Comparison of ENCODE assay signal across 14 cellular contexts in the genomic region with DNA sequence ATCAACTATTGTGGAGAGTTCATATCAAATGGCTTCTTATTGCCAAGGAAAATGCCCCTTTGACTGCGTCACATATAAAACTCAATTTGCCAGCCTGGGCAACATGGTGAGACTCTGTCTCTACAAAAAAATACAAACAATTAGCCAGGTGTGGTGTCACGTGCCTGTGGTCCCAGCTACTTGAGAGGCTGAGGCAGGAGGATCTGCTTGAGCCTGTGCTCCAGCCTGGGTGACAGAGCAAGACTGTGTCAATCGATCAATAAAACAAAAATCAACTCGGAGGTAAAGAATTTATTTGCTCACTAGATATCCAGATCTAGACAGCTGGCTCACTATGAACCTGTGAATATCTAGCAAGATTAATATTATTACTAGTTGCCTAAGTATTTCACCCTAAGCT. TPM values are rescaled to one million over a fixed set of nuclear protein-coding genes. Genes with fewer than 3 reads are reported as not detected.
A peak's percentile ranks its signal among the peaks of the same experiment; 100 is the strongest.
DNase-seq lines count a peak whose midpoint lies in the region; ATAC-seq and TF ChIP-seq lines count a peak whose summit lies in the region.
"Had no signal": no experiment of that assay in that cellular context is flagged by ENCODE, and none has a peak within 500 bp of the region (broad histone marks: within the 10 kb centered on the region; RNA-seq: fewer than 3 reads in every experiment).

No MANE protein-coding gene starts in this region.

- peaks cover 29% of the 10 kb centered on the region for H3K4me1 Mint-ChIP-seq in central memory CD8-positive, alpha-beta T cell
- peaks cover 23% of the 10 kb centered on the region for H3K4me1 Mint-ChIP-seq in neural crest cell

- H3K27ac Mint-ChIP-seq in central memory CD8-positive, alpha-beta T cell (ENCODE audit: low read depth), result no peak overlapping the region
- no peak overlapping the region for H3K27ac Mint-ChIP-seq in neural crest cell (ENCODE audit: unreplicated experiment)

- no TSS peak for BruUV-seq in OCI-LY7 (replicated peaks; lab: Mats Ljungman, UMichigan)

- no peak for TF ChIP-seq EP300 in SK-N-SH (IDR thresholded peaks at IDR 0.05; ENCODE audit: borderline replicate concordance in 1 of 2, low read depth in 1 of 2, low read length in 1 of 2)
- TF ChIP-seq EP300 in upper lobe of left lung (IDR thresholded peaks at IDR 0.05), result no peak

- H3K4me3 ChIP-seq in SK-N-SH (ENCODE audit: low read depth in 2 of 2, low read length in 1 of 2) (0 out of 4 replicates have a peak overlapping the region, but pooled peaks of 1 of the 2 experiments have one; percentile 96), OCI-LY7 (ENCODE audit: low read depth, low read length, poor library complexity, severe bottlenecking) (peak overlapping the region; percentile 77), body of pancreas (no peak overlapping the region), upper lobe of left lung (peak overlapping the region in 1 of 4 donors; percentile 90)

- TF ChIP-seq RAD21 in SK-N-SH (IDR thresholded peaks at IDR 0.05; ENCODE audit: low read length), result no peak

- no peak overlapping the region for H3K27ac ChIP-seq in SK-N-SH (ENCODE audit: low read depth in 2 of 2, low read length in 1 of 2)
- H3K27ac ChIP-seq in OCI-LY7 (ENCODE audit: low read depth, low read length, poor library complexity, severe bottlenecking), result no peak overlapping the region
- H3K27ac ChIP-seq in body of pancreas, result no peak overlapping the region
- no peak overlapping the region for H3K27ac ChIP-seq in upper lobe of left lung

- TF ChIP-seq POLR2A in body of pancreas (IDR thresholded peaks at IDR 0.05) (no peak), upper lobe of left lung (IDR thresholded peaks at IDR 0.05) (no peak)

- POLR2A ChIA-PET in SK-N-SH (lab: Yijun Ruan, JAX), result no interaction called here
- POLR2A ChIA-PET in OCI-LY7 (lab: Charles Lee), result interaction anchor here (0.6 to 0.7 kb wide), 2 partner anchors 15 to 33 kb away, joined by 3 to 5 read pairs; no protein-coding TSS in a partner anchor

- no peak overlapping the region for H2AFZ ChIP-seq in SK-N-SH (ENCODE audit: low read depth)
- no peak overlapping the region for H2AFZ ChIP-seq in OCI-LY7 (ENCODE audit: low read length)

- ATAC-seq in SK-N-SH treated with all-trans-retinoic acid at 6 μM for 48 hours (no peak), body of pancreas (no peak), upper lobe of left lung (ENCODE audit: low FRiP score in 2 of 2) (no peak), HG03025 (IDR thresholded peaks at IDR 0.05; ENCODE audit: low FRiP score, unreplicated experiment) (no peak)
- ATAC-seq in central memory CD8-positive, alpha-beta T cell (replicated peaks; ENCODE audit: extremely low read depth, poor library complexity, severe bottlenecking), result no peak
- ATAC-seq: activated CD4-positive, CD25-positive, alpha-beta regulatory T cell treated with anti-CD3 and anti-CD28 coated beads, Interleukin-2, amount 50 U/mL, for 24 hours had no signal

- H3K9me3 ChIP-seq in SK-N-SH (no peaks in the 10 kb centered on the region; the same call in 1 of the 2 replicates), OCI-LY7 (ENCODE audit: low read length) (no peaks in the 10 kb centered on the region), body of pancreas (no peaks in the 10 kb centered on the region), upper lobe of left lung (no peaks in the 10 kb centered on the region)
- H3K9me3 ChIP-seq: tibial artery had no signal

- H3K27me3 Mint-ChIP-seq in central memory CD8-positive, alpha-beta T cell, result no peaks in the 10 kb centered on the region
- peaks cover 41% of the 10 kb centered on the region for H3K27me3 Mint-ChIP-seq in neural crest cell (ENCODE audit: low read depth)

- H3K36me3 ChIP-seq in SK-N-SH (replicated peaks in 1 of 2; ENCODE audit: control insufficient read depth in 1 of 2, insufficient read depth in 2 of 2, low read length in 1 of 2) (no peaks in the 10 kb centered on the region), OCI-LY7 (ENCODE audit: insufficient read depth, low read length) (no peaks in the 10 kb centered on the region), body of pancreas (replicated peaks in 1 of 2; ENCODE audit: insufficient read depth in 1 of 2, low read depth in 2 of 2) (no peaks in the 10 kb centered on the region), upper lobe of left lung (no peaks in the 10 kb centered on the region)
- H3K36me3 ChIP-seq: tibial artery had no signal

- no peak for TF ChIP-seq CTCF in SK-N-SH (IDR thresholded peaks at IDR 0.05)
- TF ChIP-seq CTCF in OCI-LY7 (conservative IDR thresholded peaks at IDR 0.05; ENCODE audit: low read length), result no peak
- TF ChIP-seq CTCF in neural crest cell (conservative IDR thresholded peaks at IDR 0.05), result no peak
- no peak for TF ChIP-seq CTCF in body of pancreas (IDR thresholded peaks at IDR 0.05)
- TF ChIP-seq CTCF in upper lobe of left lung (IDR thresholded peaks at IDR 0.05), result no peak

- H3K4me2 ChIP-seq in SK-N-SH, result peak overlapping the region; percentile 85
- peak overlapping the region; percentile 89 for H3K4me2 ChIP-seq in OCI-LY7 (ENCODE audit: low read length)

- no peaks in the 10 kb centered on the region for H3F3A ChIP-seq in SK-N-SH (replicated peaks; ENCODE audit: insufficient read depth)

- H3K4me1 ChIP-seq in SK-N-SH (ENCODE audit: control insufficient read depth in 1 of 2, insufficient read depth in 2 of 2, low read depth in 1 of 2, low read length in 1 of 2) (peaks cover 9 to 13% of the 10 kb centered on the region in 2 experiments; a peak in 3 of 4 replicates), OCI-LY7 (ENCODE audit: insufficient read depth, low read length, poor library complexity, severe bottlenecking) (peaks cover 9% of the 10 kb centered on the region), body of pancreas (peaks cover 21% of the 10 kb centered on the region), upper lobe of left lung (peaks cover 8 to 25% (median 20%) of the 10 kb centered on the region in 4 donors)

- peak overlapping the region; percentile 86 for H3K4me3 Mint-ChIP-seq in central memory CD8-positive, alpha-beta T cell
- H3K4me3 Mint-ChIP-seq in neural crest cell, result peak overlapping the region; percentile 83

- H3K27me3 ChIP-seq in SK-N-SH (ENCODE audit: insufficient read depth) (no peaks in the 10 kb centered on the region), body of pancreas (no peaks in the 10 kb centered on the region), upper lobe of left lung (no peaks in the 10 kb centered on the region)
- H3K27me3 ChIP-seq: tibial artery had no signal

- DNase-seq in SK-N-SH, result no peak
- DNase-seq in OCI-LY7 (ENCODE audit: low spot score), result no peak
- DNase-seq in central memory CD8-positive, alpha-beta T cell (ENCODE audit: low spot score in 2 of 2), result no peak
- no peak for DNase-seq in neural crest cell (ENCODE audit: low read depth, low spot score)
- DNase-seq in body of pancreas, result no peak
- DNase-seq in upper lobe of left lung, result no peak
- DNase-seq: head of caudate nucleus, MV-4-11, NCI-H526, SIG-M5, tibial artery had no signal

- 96% methylated on average over 4 of the region's 4 CpGs for WGBS in SK-N-SH (ENCODE audit: low lambda C conversion rate)
- 41 to 49% methylated on average over 4 of the region's 4 CpGs for WGBS in body of pancreas, 2 donors
- WGBS in upper lobe of left lung, 2 donors, result 89 to 96% methylated on average over 4 of the region's 4 CpGs

- peaks cover 16% of the 10 kb centered on the region for H3K36me3 Mint-ChIP-seq in central memory CD8-positive, alpha-beta T cell (ENCODE audit: insufficient read depth)
- no peaks in the 10 kb centered on the region for H3K36me3 Mint-ChIP-seq in neural crest cell (ENCODE audit: low read depth)

- CTCF ChIA-PET in SK-N-SH (lab: Yijun Ruan, JAX), result interaction anchor here (0.8 to 2.1 kb wide), 4 partner anchors 10 to 95 kb away, joined by 3 to 10 read pairs (median 4); no protein-coding TSS in a partner anchor
- CTCF ChIA-PET in OCI-LY7 (lab: Charles Lee; ENCODE audit: unreplicated experiment), result no interaction called here

- H3K9ac ChIP-seq in SK-N-SH, result no peak overlapping the region

- H3K9me3 Mint-ChIP-seq in central memory CD8-positive, alpha-beta T cell, result no peaks in the 10 kb centered on the region
- H3K9me3 Mint-ChIP-seq in neural crest cell, result no peaks in the 10 kb centered on the region

- intact Hi-C loops in OCI-LY7 (cut with micrococcal nuclease; ENCODE audit: unreplicated experiment) (loop anchor here (5.0 kb wide), 2 partner anchors 94 to 334 kb away; a partner anchor contains a TSS), body of pancreas (cut with DNase I) (no loop called here)

- H4K20me1 ChIP-seq in SK-N-SH (ENCODE audit: insufficient read depth), result no peaks in the 10 kb centered on the region; the same call in 1 of the 2 replicates
- H4K20me1 ChIP-seq in OCI-LY7 (ENCODE audit: insufficient read depth, low read length), result no peaks in the 10 kb centered on the region

- no peaks in the 10 kb centered on the region for H3K9me2 ChIP-seq in SK-N-SH
- no peaks in the 10 kb centered on the region for H3K9me2 ChIP-seq in OCI-LY7 (ENCODE audit: insufficient read depth, low read length)

- peaks cover 17% of the 10 kb centered on the region for H3K79me2 ChIP-seq in SK-N-SH (ENCODE audit: insufficient read depth)
- H3K79me2 ChIP-seq in OCI-LY7 (ENCODE audit: insufficient read depth, low read depth, low read length), result peaks cover 14% of the 10 kb centered on the region

TF ChIP-seq in SK-N-SH, 30 proteins besides CTCF, POLR2A, EP300 and RAD21 (continues in another document):
- TF ChIP-seq SMC3 (IDR thresholded peaks at IDR 0.05; ENCODE audit: low read depth, low read length) (no peak), NFIC (IDR thresholded peaks at IDR 0.05; ENCODE audit: borderline replicate concordance) (no peak)

TF ChIP-seq in SK-N-SH treated with all-trans-retinoic acid at 6 μM for 48 hours, 23 proteins besides CTCF, POLR2A, EP300 and RAD21 (continues in another document):
- TF ChIP-seq TOX (CRISPR knock-in tag; IDR thresholded peaks at IDR 0.05; ENCODE audit: borderline replicate concordance), result no peak
- no peak for TF ChIP-seq ZNF70 (CRISPR knock-in tag; IDR thresholded peaks at IDR 0.05)

RNA-seq across cellular contexts. Expression of a gene that starts 1.7 kb away (rescaled TPM):
- 6.7 and 7.3 TPM in 2 replicates for polyA plus RNA-seq in SK-N-SH (2012; rRNA removed)
- 4.2 and 5.0 TPM in 2 replicates for polyA plus RNA-seq in SK-N-SH (2012; cell fraction: cytosol; rRNA removed)
- polyA plus RNA-seq in SK-N-SH (2012; cell fraction: nucleus; rRNA removed), result 10.4 and 14.4 TPM in 2 replicates
- 13.5 and 17.5 TPM in 2 replicates for total RNA-seq in OCI-LY7 (2014; rRNA removed; shearing (Covaris generic))
- 16.8 and 16.9 TPM in 2 replicates for total RNA-seq in OCI-LY7 (2022)
- total RNA-seq in neural crest cell, result 14.3 and 14.7 TPM in 2 replicates
- total RNA-seq in body of pancreas, result 10 to 100 TPM; 10.4 to 14.2 TPM
- 10 to 100 TPM; 29.9 to 60.8 (median 40.6) TPM for total RNA-seq in upper lobe of left lung
